ENCODE assay signal across 9 cellular contexts in the genomic region with DNA sequence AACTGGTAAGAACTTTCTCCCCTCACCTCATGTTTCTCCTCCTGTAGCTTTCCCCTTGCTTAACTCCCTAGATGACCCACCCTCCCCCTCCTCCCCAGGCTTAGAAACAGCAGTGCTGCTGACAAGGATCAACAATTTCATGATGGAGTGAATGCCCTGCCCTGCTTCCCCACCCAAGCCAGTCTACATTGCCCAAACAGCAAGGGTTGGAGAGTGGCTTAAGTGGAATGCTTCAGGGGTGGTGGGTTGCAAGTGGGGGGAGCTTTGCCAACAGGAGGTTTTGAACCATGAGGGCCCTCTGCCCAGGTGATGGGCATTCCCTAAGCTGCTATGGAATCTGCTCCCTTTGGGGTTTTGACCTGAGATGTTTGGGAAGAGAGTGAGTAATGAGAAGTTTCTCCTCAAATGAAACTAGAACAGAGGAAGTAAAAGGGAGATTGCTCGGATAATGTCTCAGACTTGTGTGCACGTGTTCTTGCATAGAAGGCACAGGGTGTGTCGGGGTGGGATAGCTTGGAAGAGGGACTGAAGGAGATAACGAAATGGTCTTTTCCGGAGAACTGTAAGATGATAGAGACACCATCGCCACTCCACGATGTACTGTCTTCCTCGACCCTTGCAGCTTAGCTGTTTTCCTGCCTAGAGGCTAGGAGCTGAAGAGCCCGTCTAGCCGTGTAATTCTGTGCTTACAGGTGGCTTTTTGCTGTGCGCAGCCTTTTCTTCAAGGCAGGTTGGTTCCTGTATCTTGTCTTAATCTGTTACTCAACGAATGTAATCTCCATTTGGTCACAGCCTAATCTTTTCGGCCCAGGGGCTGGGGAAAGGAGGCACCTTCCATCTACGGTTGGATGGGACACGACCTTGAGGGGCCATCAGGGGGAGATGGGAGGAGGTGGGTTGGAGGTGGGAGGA. TPM values are rescaled to one million over a fixed set of nuclear protein-coding genes. Genes with fewer than 3 reads are reported as not detected.
DNase-seq lines count a peak whose midpoint lies in the region; ATAC-seq and TF ChIP-seq lines count a peak whose summit lies in the region.
"Had no signal": no experiment of that assay in that cellular context is flagged by ENCODE, and none has a peak within 500 bp of the region (broad histone marks: within the 10 kb centered on the region; RNA-seq: fewer than 3 reads in every experiment).

No MANE protein-coding gene starts in this region.

- no peaks in the 10 kb centered on the region for H3K79me2 ChIP-seq in OCI-LY1 (ENCODE audit: insufficient read depth, low read length)

- H3K27ac ChIP-seq in OCI-LY1 (ENCODE audit: low read depth, low read length, poor library complexity, severe bottlenecking), result no peak overlapping the region

- no peaks in the 10 kb centered on the region for H4K20me1 ChIP-seq in OCI-LY1 (ENCODE audit: insufficient read depth, low read length)

- peaks cover 20% of the 10 kb centered on the region for H3K9me3 Mint-ChIP-seq in progenitor cell of endocrine pancreas (ENCODE audit: low read depth)

- peak overlapping the region; percentile 99 for H3K4me2 ChIP-seq in OCI-LY1 (ENCODE audit: low read length)

- H3K27me3 ChIP-seq in OCI-LY1 (ENCODE audit: insufficient read depth, low read length), result no peaks in the 10 kb centered on the region
- no peaks in the 10 kb centered on the region for H3K27me3 ChIP-seq in endocrine pancreas (ENCODE audit: control insufficient read depth, insufficient read depth, low read length)

- no peak for DNase-seq in GM12864 (ENCODE audit: low read depth)
- no peak for DNase-seq in progenitor cell of endocrine pancreas (ENCODE audit: low spot score, unreplicated experiment)
- no peak for DNase-seq in H4 (ENCODE audit: low spot score)
- DNase-seq in NK-92 treated with Interleukin-12 subunit alpha and Interleukin-12 subunit beta, amount 100 ng/mL, for 24 hours (lab: John Stamatoyannopoulos, UW), result no peak
- no peak for DNase-seq in retina

- no peak for ATAC-seq in HG02973 (IDR thresholded peaks at IDR 0.05; ENCODE audit: unreplicated experiment)

- H3K4me1 ChIP-seq in OCI-LY1 (ENCODE audit: insufficient read depth, low read length, severe bottlenecking), result peaks cover 11% of the 10 kb centered on the region
- H3K4me1 ChIP-seq in endocrine pancreas (ENCODE audit: control insufficient read depth, insufficient read depth, low read length), result no peaks in the 10 kb centered on the region

- no peaks in the 10 kb centered on the region for H3K36me3 ChIP-seq in OCI-LY1 (ENCODE audit: insufficient read depth, low read length)
- H3K36me3 ChIP-seq in endocrine pancreas (ENCODE audit: control insufficient read depth, insufficient read depth, low read length), result no peaks in the 10 kb centered on the region

- peak overlapping the region; percentile 98 for H2AFZ ChIP-seq in OCI-LY1 (ENCODE audit: low read length)

- no peaks in the 10 kb centered on the region for H3K9me2 ChIP-seq in OCI-LY1 (ENCODE audit: low read depth, low read length)

- peaks cover 16% of the 10 kb centered on the region for H3K4me1 Mint-ChIP-seq in progenitor cell of endocrine pancreas (ENCODE audit: low read depth)

- H3K27ac Mint-ChIP-seq in progenitor cell of endocrine pancreas, result peak overlapping the region; percentile 98

- peak overlapping the region; percentile 92 for H3K4me3 Mint-ChIP-seq in progenitor cell of endocrine pancreas (ENCODE audit: low read depth)

- H3K9ac ChIP-seq in OCI-LY1 (ENCODE audit: low read length), result peak overlapping the region; percentile 91
- H3K9ac ChIP-seq in endocrine pancreas (ENCODE audit: control insufficient read depth, insufficient read depth, low read length), result peak overlapping the region; percentile 69

- H3K9me3 ChIP-seq in OCI-LY1 (ENCODE audit: low read length) (no peaks in the 10 kb centered on the region), endocrine pancreas (ENCODE audit: control insufficient read depth, low read length) (no peaks in the 10 kb centered on the region)

- H3K36me3 Mint-ChIP-seq in progenitor cell of endocrine pancreas (ENCODE audit: insufficient read depth), result peaks cover 1% of the 10 kb centered on the region

- no peaks in the 10 kb centered on the region for H3K27me3 Mint-ChIP-seq in progenitor cell of endocrine pancreas

- TF ChIP-seq CTCF in GM12864 (IDR thresholded peaks at IDR 0.05; ENCODE audit: low read depth, low read length, missing control alignments), result no peak
- no peak for TF ChIP-seq CTCF in OCI-LY1 (IDR thresholded peaks at IDR 0.05; ENCODE audit: low read length)
- no peak for TF ChIP-seq CTCF in progenitor cell of endocrine pancreas (IDR thresholded peaks at IDR 0.05; ENCODE audit: unreplicated experiment)

- H3F3A ChIP-seq in OCI-LY1 (ENCODE audit: insufficient read depth, low read length), result no peaks in the 10 kb centered on the region

- H3K4me3 ChIP-seq in GM12864 (ENCODE audit: low read depth, low read length) (peak overlapping the region; percentile 78), OCI-LY1 (ENCODE audit: low read depth, low read length, poor library complexity, severe bottlenecking) (peak overlapping the region; percentile 87), endocrine pancreas (ENCODE audit: control insufficient read depth, insufficient read depth, low read length) (no peak overlapping the region)

RNA-seq across cellular contexts. Expression of gene GDPD2, which starts 10.1 kb away (rescaled TPM):
- 2.3 and 2.8 TPM in 2 replicates for total RNA-seq in progenitor cell of endocrine pancreas
- total RNA-seq in H4 (2014; rRNA removed; shearing (Covaris generic)), result not detected in 2 replicates
- total RNA-seq: subcutaneous adipose tissue had no signal

RNA-seq across cellular contexts. Expression of gene DLG3, which starts 11.4 kb away (rescaled TPM):
- 103 and 107 TPM in 2 replicates for total RNA-seq in progenitor cell of endocrine pancreas
- total RNA-seq in H4 (2014; rRNA removed; shearing (Covaris generic)), result 2.8 and 6.5 TPM in 2 replicates

Comparison
In these comparisons a context has a peak if more than half of its experiments do, and no peak if none do; other contexts are left out.
1. RNA of gene DLG3, which starts 11.4 kb away (total RNA-seq): 103 to 107 TPM in progenitor cell of endocrine pancreas; 2.8 to 6.5 TPM in H4; every median in the first group is over 10 times any median in the second.